In the genomic region with DNA sequence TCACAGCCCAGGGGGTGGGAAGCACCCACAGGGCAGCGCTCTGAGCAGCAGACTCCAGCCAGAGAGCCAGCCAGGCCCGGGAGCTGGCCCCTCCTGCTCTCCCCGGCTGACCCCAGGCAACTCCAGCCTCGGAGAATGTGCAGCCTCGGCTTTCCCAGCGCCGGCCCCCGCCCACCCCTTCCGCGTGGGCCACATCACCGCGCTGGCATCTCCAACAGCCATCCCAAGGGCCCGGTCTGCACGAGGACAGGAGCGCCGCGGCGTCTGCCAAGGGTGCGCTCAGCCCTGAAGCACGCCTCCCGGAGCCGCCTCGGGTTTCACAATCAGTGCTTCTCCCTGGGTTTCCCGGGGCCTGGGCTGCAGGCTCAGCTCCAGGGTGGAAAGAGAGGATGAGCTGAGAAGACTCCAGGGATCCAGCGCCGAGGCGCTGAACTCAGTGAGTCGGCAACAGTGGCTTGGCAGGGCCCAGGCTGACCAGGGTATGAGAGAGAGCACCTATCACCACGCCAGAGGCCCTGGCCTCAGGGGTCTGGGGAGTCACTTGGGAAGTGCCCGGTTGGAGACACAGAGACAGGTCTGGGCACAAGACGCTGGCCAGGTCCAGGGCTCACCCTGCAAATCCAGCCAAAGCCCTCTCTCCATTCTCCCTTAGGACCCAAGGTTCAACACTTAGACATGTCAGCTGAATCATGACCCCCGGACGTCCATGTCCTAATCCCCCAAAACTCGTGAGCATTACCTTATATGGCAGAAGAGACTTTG, we compare ENCODE assay signal across 8 cellular contexts.
DNase-seq lines count a peak whose midpoint lies in the region; ATAC-seq and TF ChIP-seq lines count a peak whose summit lies in the region.

No MANE protein-coding gene starts in this region.

- H3K27ac ChIP-seq in spleen, result peak overlapping the region in 4 of 8 donors; percentile 25 to 61 (median 56)

- H3K36me3 ChIP-seq in spleen, result no peaks in the 10 kb centered on the region

- peak overlapping the region; percentile 56 for H3K4me3 Mint-ChIP-seq in MCF 10A (ENCODE audit: unreplicated experiment)
- no peak overlapping the region for H3K4me3 Mint-ChIP-seq in immature natural killer cell

- no TSS peak for BruUV-seq in MCF 10A (replicated peaks; lab: Mats Ljungman, UMichigan)

- H3K36me3 Mint-ChIP-seq in MCF 10A (ENCODE audit: insufficient read depth, unreplicated experiment) (peaks cover 4% of the 10 kb centered on the region), immature natural killer cell (no peaks in the 10 kb centered on the region)

- H3K9me3 Mint-ChIP-seq in MCF 10A (ENCODE audit: unreplicated experiment), result peaks cover 6% of the 10 kb centered on the region
- no peaks in the 10 kb centered on the region for H3K9me3 Mint-ChIP-seq in immature natural killer cell

- no peaks in the 10 kb centered on the region for H3K9me3 ChIP-seq in spleen

- CTCF ChIA-PET in MCF 10A (lab: Yijun Ruan, JAX), result interaction anchor here (0.7 kb wide), 1 partner anchor 18 kb away, joined by 3 read pairs; no protein-coding TSS in a partner anchor

- ATAC-seq in GM21360 (IDR thresholded peaks at IDR 0.05; ENCODE audit: unreplicated experiment), result no peak

- POLR2A ChIA-PET in MCF 10A (lab: Yijun Ruan, JAX), result interaction anchor here (0.5 to 0.7 kb wide), 4 partner anchors 14 to 961 kb away, joined by 3 to 4 read pairs (median 4); no protein-coding TSS in a partner anchor

- TF ChIP-seq POLR2A in spleen (IDR thresholded peaks at IDR 0.05), result no peak

- H3K27me3 ChIP-seq in spleen (replicated peaks in 1 of 7), result peaks cover 0 to 24% (median 0%) of the 10 kb centered on the region in 7 donors

- H3K27me3 Mint-ChIP-seq in MCF 10A (ENCODE audit: insufficient read depth, unreplicated experiment) (no peaks in the 10 kb centered on the region), immature natural killer cell (ENCODE audit: low read depth in 3 of 3) (no peaks in the 10 kb centered on the region)

- peak; percentile 72 for DNase-seq in HFF-Myc (ENCODE audit: extremely low read depth, low read depth)
- DNase-seq in MCF 10A (ENCODE audit: unreplicated experiment), result peak; percentile 75
- peak; percentile 94 for DNase-seq in kidney tubule cell (ENCODE audit: low spot score)
- peak; percentile 78 for DNase-seq in spleen
- no peak for DNase-seq in NCI-H2196 treated with DMSO at 0.1 percent for 48 hours (lab: John Stamatoyannopoulos, UW; ENCODE audit: unreplicated experiment)
- DNase-seq in stimulated activated CD4-positive, alpha-beta T cell treated with anti-CD3 and anti-CD28 coated beads, Interleukin-12 subunit alpha, Interleukin-12 subunit beta, amount 100 ng/mL, for 4 hours, result no peak
- DNase-seq in immature natural killer cell, result no peak

- TF ChIP-seq CTCF in HFF-Myc (IDR thresholded peaks at IDR 0.05; ENCODE audit: low read depth, low read length, missing control alignments) (no peak), MCF 10A (IDR thresholded peaks at IDR 0.05; ENCODE audit: unreplicated experiment) (no peak), spleen (IDR thresholded peaks at IDR 0.05 in 8 of 11, conservative IDR thresholded peaks at IDR 0.05 in 3 of 11) (no peak)

- intact Hi-C loops in MCF 10A (cut with micrococcal nuclease) (no loop called here), spleen (cut with DNase I; ENCODE audit: low total_unique reads) (no loop called here)

- H3K27ac Mint-ChIP-seq in MCF 10A (ENCODE audit: low read depth, unreplicated experiment) (peak overlapping the region; percentile 43), immature natural killer cell (no peak overlapping the region)

- H3K4me3 ChIP-seq in HFF-Myc (replicated peaks; ENCODE audit: low read depth, low read length), result 0 out of 2 replicates have a peak overlapping the region, but pooled peaks have one; percentile 0
- no peak overlapping the region for H3K4me3 ChIP-seq in spleen

- peaks cover 5 to 73% (median 36%) of the 10 kb centered on the region in 6 donors for H3K4me1 ChIP-seq in spleen

- peaks cover 18% of the 10 kb centered on the region for H3K4me1 Mint-ChIP-seq in MCF 10A (ENCODE audit: insufficient read depth, unreplicated experiment)
- H3K4me1 Mint-ChIP-seq in immature natural killer cell, result no peaks in the 10 kb centered on the region

- WGBS in spleen, 5 donors, result 37 to 53% (median 47%) methylated on average over 19 to 34 of the region's 34 CpGs

Comparison
In these comparisons a context has a peak if more than half of its experiments do, and no peak if none do; other contexts are left out.
1. DNase-seq: peak in HFF-Myc (single experiment), MCF 10A (single experiment), kidney tubule cell (single experiment) and spleen (single experiment); none in NCI-H2196 treated with DMSO at 0.1 percent for 48 hours (single experiment), stimulated activated CD4-positive, alpha-beta T cell treated with anti-CD3 and anti-CD28 coated beads, Interleukin-12 subunit alpha, Interleukin-12 subunit beta, amount 100 ng/mL, for 4 hours (single experiment) and immature natural killer cell (0 of 3).